Comparison of ENCODE assay signal across 23 cellular contexts in genomic region chr13:26021516-26021915, GRCh38. TPM values are rescaled to one million over a fixed set of nuclear protein-coding genes. Genes with fewer than 3 reads are reported as not detected.
DNase-seq lines count a peak whose midpoint lies in the region; ATAC-seq, FAIRE-seq and TF ChIP-seq lines count a peak whose summit lies in the region.
"Had no signal": no experiment of that assay in that cellular context is flagged by ENCODE, and none has a peak within 500 bp of the region (broad histone marks: within the 10 kb centered on the region; RNA-seq: fewer than 3 reads in every experiment).

No MANE protein-coding gene starts in this region.

- H3K4me1 ChIP-seq in mesenchymal stem cell (ENCODE audit: control insufficient read depth, insufficient read depth, low read depth, low read length) (peaks cover 38% of the 10 kb centered on the region), uterus (no peaks in the 10 kb centered on the region)

- H4K91ac ChIP-seq in mesenchymal stem cell (ENCODE audit: low read length) = no peak overlapping the region

- no peak overlapping the region for H3K14ac ChIP-seq in mesenchymal stem cell (ENCODE audit: low read length in 2 of 2)

- H3K18ac ChIP-seq in mesenchymal stem cell (ENCODE audit: low read depth in 1 of 2, low read length in 2 of 2) = peak overlapping the region in 1 of 2 experiments; percentile 9

- no peaks in the 10 kb centered on the region for H3K27me3 ChIP-seq in bronchial epithelial cell (ENCODE audit: control insufficient read depth, insufficient read depth, low read length)
- peaks cover 0 to 4% of the 10 kb centered on the region in 2 experiments for H3K27me3 ChIP-seq in mesenchymal stem cell (ENCODE audit: control insufficient read depth in 1 of 2, insufficient read depth in 1 of 2, low read length in 2 of 2)
- H3K27me3 ChIP-seq in uterus = no peaks in the 10 kb centered on the region
- H3K27me3 ChIP-seq: right atrium auricular region had no signal

- DNase-seq in NCI-H2171 treated with DMSO at 0.1 percent for 48 hours (lab: John Stamatoyannopoulos, UW) (peak; percentile 33), NCI-H2171 (lab: John Stamatoyannopoulos, UW) (no peak), bronchial epithelial cell (ENCODE audit: low read depth) (peak; percentile 62), mesenchymal stem cell (no peak), uterus (no peak), cerebellum (ENCODE audit: low spot score) (no peak), NCI-H69 (lab: John Stamatoyannopoulos, UW) (no peak)
- DNase-seq: activated CD4-positive, alpha-beta T cell treated with anti-CD3 and anti-CD28 coated beads, Interleukin-2, amount 50 U/mL, for 1 hour; activated naive CD4-positive, alpha-beta T cell treated with anti-CD3 and anti-CD28 coated beads, Interleukin-2, amount 10 ng/mL, durations not matched to agents 7 days and 5 days; aorta; GF-D8; left ventricle myocardium superior; NCI-H1048; NCI-H1930; NCI-H446 treated with DMSO at 0.1 percent for 48 hours had no signal

- peak overlapping the region in 1 of 2 experiments; percentile 31 for H2BK12ac ChIP-seq in mesenchymal stem cell (ENCODE audit: low read length in 2 of 2)

- H3K79me1 ChIP-seq in mesenchymal stem cell (replicated peaks; ENCODE audit: low read length, poor library complexity, severe bottlenecking) = no peaks in the 10 kb centered on the region

- FAIRE-seq in bronchial epithelial cell (lab: Jason Lieb, UNC) = peak; percentile 36
- FAIRE-seq: colon, K562 had no signal

- H3K23ac ChIP-seq in mesenchymal stem cell (ENCODE audit: low read length in 2 of 2) = no peak overlapping the region

- no peak overlapping the region for H4K8ac ChIP-seq in mesenchymal stem cell (ENCODE audit: low read length)

- TF ChIP-seq POLR2A in uterus (IDR thresholded peaks at IDR 0.05) = no peak

- H2AK5ac ChIP-seq in mesenchymal stem cell (ENCODE audit: low read length, severe bottlenecking) = peak overlapping the region; percentile 96

- H2BK120ac ChIP-seq in mesenchymal stem cell (ENCODE audit: low read depth, low read length) = no peak overlapping the region

- H3K36me3 ChIP-seq in bronchial epithelial cell (ENCODE audit: control insufficient read depth, insufficient read depth, low read length) (no peaks in the 10 kb centered on the region), mesenchymal stem cell (ENCODE audit: control insufficient read depth in 1 of 2, insufficient read depth in 2 of 2, low read depth in 1 of 2, low read length in 2 of 2) (no peaks in the 10 kb centered on the region), uterus (no peaks in the 10 kb centered on the region)
- H3K36me3 ChIP-seq: right atrium auricular region had no signal

- H3K4me2 ChIP-seq in mesenchymal stem cell (ENCODE audit: low read length, poor library complexity, severe bottlenecking) = no peak overlapping the region
- H3K4me2 ChIP-seq: GM23338 had no signal

- H3K9me3 ChIP-seq in mesenchymal stem cell (ENCODE audit: control insufficient read depth, low read length) = no peaks in the 10 kb centered on the region
- H3K9me3 ChIP-seq in uterus = no peaks in the 10 kb centered on the region
- H3K9me3 ChIP-seq: right atrium auricular region had no signal

- peak overlapping the region; percentile 54 for H2BK5ac ChIP-seq in mesenchymal stem cell (ENCODE audit: low read depth, low read length, poor library complexity, severe bottlenecking)

- no peak overlapping the region for H2AFZ ChIP-seq in mesenchymal stem cell (ENCODE audit: low read depth, low read length)
- H2AFZ ChIP-seq: GM23338 had no signal

- no peak overlapping the region for H3K9ac ChIP-seq in mesenchymal stem cell (ENCODE audit: low read length)

- H3K27ac ChIP-seq in mesenchymal stem cell (ENCODE audit: low read length, poor library complexity, severe bottlenecking) (peak overlapping the region; percentile 83), uterus (no peak overlapping the region)
- H3K27ac ChIP-seq: 22Rv1, right atrium auricular region had no signal

- no peak for TF ChIP-seq CTCF in bronchial epithelial cell (IDR thresholded peaks at IDR 0.05; ENCODE audit: insufficient read depth, low read length, severe bottlenecking)
- no peak for TF ChIP-seq CTCF in uterus (IDR thresholded peaks at IDR 0.05)

- no CpG with 5 or more reads among the region's 2 CpGs for WGBS in mesenchymal stem cell

- no peak overlapping the region for H2BK15ac ChIP-seq in mesenchymal stem cell (ENCODE audit: low read depth, poor library complexity, severe bottlenecking)

- H3K4ac ChIP-seq in mesenchymal stem cell (ENCODE audit: low read depth in 1 of 2, low read length in 2 of 2) = no peak overlapping the region

- no peak overlapping the region for H3K4me3 ChIP-seq in bronchial epithelial cell (ENCODE audit: low read depth, low read length)
- H3K4me3 ChIP-seq in mesenchymal stem cell (ENCODE audit: insufficient read depth in 1 of 2, low read depth in 1 of 2, low read length in 2 of 2) = no peak overlapping the region
- H3K4me3 ChIP-seq in uterus = no peak overlapping the region
- H3K4me3 ChIP-seq: GM23338, K562, right atrium auricular region had no signal

- intact Hi-C loops in uterus (cut with DNase I; ENCODE audit: low total_unique reads) = no loop called here

- no peak for ATAC-seq in HG03571 (IDR thresholded peaks at IDR 0.05; ENCODE audit: unreplicated experiment)
- ATAC-seq: GM23338; K562; left ventricle myocardium superior; Right ventricle myocardium inferior; stimulated activated memory B cell treated with anti-CD40 and anti-IgM and Interleukin-4, amounts not matched to agents 10 μg/mL and 1 μg/mL and 100 μg/mL, for 72 hours had no signal

RNA-seq across cellular contexts. Expression of gene SHISA2, which starts 30.3 kb away (rescaled TPM):
- total RNA-seq in bronchial epithelial cell (0.51 and 0.53 TPM in 2 replicates), uterus (1 to 10 TPM in 1 of 4 donors, under 1 TPM in 2, not detected in 1; 0.24 to 6.0 (median 0.29) TPM), cerebellum (12.6 TPM)
- polyA plus RNA-seq in mesenchymal stem cell (2013, experiment 1 of 2) = 0.98 TPM
- polyA plus RNA-seq in mesenchymal stem cell (2013, experiment 2 of 2) = 1.1 TPM
- total RNA-seq: K562, right atrium auricular region had no signal
- polyA plus RNA-seq: aorta, K562 had no signal

Comparison
In these comparisons a context has a peak if more than half of its experiments do, and no peak if none do; other contexts are left out.
1. DNase-seq: peak in NCI-H2171 treated with DMSO at 0.1 percent for 48 hours (single experiment) and bronchial epithelial cell (single experiment); none in NCI-H2171 (single experiment), mesenchymal stem cell (single experiment), uterus (0 of 2), cerebellum (single experiment) and NCI-H69 (single experiment).